Comparison of ENCODE assay signal across 16 cellular contexts in the genomic region with DNA sequence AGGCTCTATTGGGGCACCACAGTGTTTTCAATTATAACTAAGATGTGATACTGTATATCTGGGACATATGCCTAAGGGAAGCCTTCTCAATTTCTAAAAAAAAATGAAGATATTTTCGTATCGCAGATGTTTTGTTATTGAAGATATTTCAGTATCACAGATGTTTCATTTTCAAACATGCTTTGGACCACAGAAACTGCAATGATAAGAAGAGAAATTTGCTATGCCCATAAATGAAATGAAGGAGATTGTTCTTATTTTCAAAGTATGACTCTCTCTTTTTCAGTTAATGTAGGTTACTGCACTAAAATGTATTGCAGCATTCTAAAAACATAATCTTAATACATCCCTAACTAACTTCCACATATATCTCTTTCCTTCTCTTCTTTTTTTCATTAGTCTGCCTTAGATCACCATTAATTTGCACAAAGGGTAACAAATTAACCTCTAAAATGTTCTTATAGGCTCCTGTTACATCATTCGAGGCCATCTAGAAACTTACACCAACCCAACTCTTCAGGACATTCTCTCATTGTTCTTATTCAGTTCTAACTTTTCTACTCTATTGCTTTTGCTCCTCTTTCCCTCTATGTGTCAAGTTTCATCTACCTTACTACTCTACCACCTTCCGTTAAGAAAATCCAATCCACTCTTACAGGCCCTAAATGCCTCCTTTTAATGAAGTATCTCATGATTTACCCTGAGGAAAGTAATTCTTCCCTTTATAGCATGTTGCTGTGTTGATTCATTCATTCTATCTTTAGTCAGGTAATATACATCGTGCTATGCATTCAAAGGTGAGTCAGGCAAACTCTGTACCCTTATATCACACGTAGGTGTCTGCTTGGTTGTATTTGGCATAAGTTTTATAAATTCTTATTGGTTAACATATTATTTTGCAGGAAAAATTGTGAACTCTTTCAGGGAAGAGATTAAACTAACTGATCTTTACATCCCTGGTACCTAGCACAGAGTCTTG.
DNase-seq lines count a peak whose midpoint lies in the region; ATAC-seq and TF ChIP-seq lines count a peak whose summit lies in the region.
"Had no signal": no experiment of that assay in that cellular context is flagged by ENCODE, and none has a peak within 500 bp of the region (broad histone marks: within the 10 kb centered on the region; RNA-seq: fewer than 3 reads in every experiment).

No MANE protein-coding gene starts in this region.

- no peak overlapping the region for H3K27ac ChIP-seq in GM23338 (ENCODE audit: low read depth)
- no peak overlapping the region for H3K27ac ChIP-seq in foreskin keratinocyte
- H3K27ac ChIP-seq: body of pancreas, esophagus muscularis mucosa had no signal

- H3F3A ChIP-seq in GM23338 (replicated peaks; ENCODE audit: low read depth): no peaks in the 10 kb centered on the region

- H3K27ac Mint-ChIP-seq in GM23338 (no peak overlapping the region; the same call in 1 of the 2 replicates), IgD-negative memory B cell (peak overlapping the region in 2 of 3 donors; percentile 3 to 61)

- H3K4me1 ChIP-seq in GM23338 (ENCODE audit: insufficient read depth) (peaks cover 4% of the 10 kb centered on the region), foreskin keratinocyte (peaks cover 30% of the 10 kb centered on the region)
- H3K4me1 ChIP-seq: body of pancreas, HAP-1 had no signal

- peak; percentile 65 for ATAC-seq in GM18502 (IDR thresholded peaks at IDR 0.05; ENCODE audit: poor library complexity, unreplicated experiment)
- no peak for ATAC-seq in GM23338
- peak; percentile 85 for ATAC-seq in foreskin keratinocyte
- ATAC-seq in HG03439 (IDR thresholded peaks at IDR 0.05; ENCODE audit: unreplicated experiment): no peak
- ATAC-seq: body of pancreas, right cardiac atrium, SK-N-SH treated with all-trans-retinoic acid at 6 μM for 48 hours had no signal

- no peaks in the 10 kb centered on the region for H3K36me3 Mint-ChIP-seq in GM23338 (ENCODE audit: low read depth)
- peaks cover 2% of the 10 kb centered on the region for H3K36me3 Mint-ChIP-seq in IgD-negative memory B cell

- H4K20me1 ChIP-seq in GM23338 (replicated peaks; ENCODE audit: insufficient read depth): no peaks in the 10 kb centered on the region

- no peaks in the 10 kb centered on the region for H3K36me3 ChIP-seq in GM23338 (ENCODE audit: insufficient read depth)
- H3K36me3 ChIP-seq: esophagus muscularis mucosa, HAP-1 had no signal

- H3K9me3 Mint-ChIP-seq in GM23338 (no peaks in the 10 kb centered on the region), IgD-negative memory B cell (no peaks in the 10 kb centered on the region)

- H3K4me1 Mint-ChIP-seq in GM23338 (peaks cover 18% of the 10 kb centered on the region; the same call in 2 of the 3 replicates), IgD-negative memory B cell (peaks cover 36 to 47% (median 47%) of the 10 kb centered on the region in 3 donors)

- no peaks in the 10 kb centered on the region for H3K79me2 ChIP-seq in GM23338 (replicated peaks; ENCODE audit: insufficient read depth)

- H3K9me2 ChIP-seq in GM23338 (ENCODE audit: insufficient read depth): no peaks in the 10 kb centered on the region

- no peak overlapping the region for H3K4me3 Mint-ChIP-seq in GM23338
- no peak overlapping the region for H3K4me3 Mint-ChIP-seq in IgD-negative memory B cell

- H3K27me3 ChIP-seq in GM23338 (ENCODE audit: insufficient read depth) (no peaks in the 10 kb centered on the region), foreskin keratinocyte (no peaks in the 10 kb centered on the region)
- H3K27me3 ChIP-seq: body of pancreas, esophagus muscularis mucosa had no signal

- H3K27me3 Mint-ChIP-seq in GM23338 (ENCODE audit: insufficient read depth, low read depth, poor library complexity) (no peaks in the 10 kb centered on the region), IgD-negative memory B cell (no peaks in the 10 kb centered on the region)

- TF ChIP-seq CTCF in GM23338 (conservative IDR thresholded peaks at IDR 0.05; ENCODE audit: low read depth in 2 of 2) (no peak), foreskin keratinocyte (conservative IDR thresholded peaks at IDR 0.05) (no peak)

- DNase-seq in GM23338 (ENCODE audit: low spot score) (no peak), foreskin keratinocyte (peak in 1 of 2 donors; percentile 53), superior temporal gyrus (ENCODE audit: extremely low spot score) (no peak), RPMI8226 (no peak), SW480 (ENCODE audit: low spot score) (no peak)
- DNase-seq: body of pancreas, NCI-H2029, NCI-H524 treated with DMSO at 0.1 percent for 48 hours, right cardiac atrium, substantia nigra had no signal

- no peak overlapping the region for H3K4me3 ChIP-seq in GM23338
- H3K4me3 ChIP-seq: body of pancreas, esophagus muscularis mucosa, HAP-1 had no signal

- peak overlapping the region; percentile 35; the same call in 1 of the 2 replicates for H2AFZ ChIP-seq in GM23338

- H3K4me2 ChIP-seq in GM23338: no peak overlapping the region

TF ChIP-seq in GM23338, 12 proteins besides CTCF, POLR2A, EP300 and RAD21:
- no peak for TF ChIP-seq POLR2AphosphoS5 (IDR thresholded peaks at IDR 0.05; ENCODE audit: low read depth)

Comparison
In these comparisons a context has a peak if more than half of its experiments do, and no peak if none do; other contexts are left out.
1. ATAC-seq: peak in GM18502 (single experiment) and foreskin keratinocyte (single experiment); none in GM23338 (single experiment) and HG03439 (single experiment).